Comparison of ENCODE assay signal across 21 cellular contexts in the genomic region with DNA sequence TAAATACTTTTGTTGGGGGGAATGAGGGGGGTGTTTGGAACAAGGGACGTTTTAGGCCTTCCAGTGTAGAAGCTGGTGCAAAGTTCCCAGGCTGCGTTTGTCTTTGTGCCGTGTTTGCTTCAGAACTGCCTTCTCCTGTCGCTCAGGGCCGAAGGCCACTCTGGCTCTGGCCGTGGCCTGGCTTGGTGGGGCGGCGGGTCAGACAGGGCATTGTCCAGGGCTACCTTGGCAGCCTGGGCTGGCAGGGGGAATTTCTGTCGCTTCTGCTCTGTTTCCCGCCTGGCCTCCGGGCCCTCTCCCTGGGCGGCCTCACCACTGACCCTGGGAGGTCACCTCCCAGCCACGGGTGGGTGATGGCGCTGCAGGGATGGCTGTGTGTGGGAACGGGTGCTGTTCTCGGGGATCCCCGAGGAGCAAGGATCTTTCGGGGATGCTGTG.
A peak's percentile ranks its signal among the peaks of the same experiment; 100 is the strongest.
DNase-seq lines count a peak whose midpoint lies in the region; ATAC-seq, FAIRE-seq and TF ChIP-seq lines count a peak whose summit lies in the region.
"Had no signal": no experiment of that assay in that cellular context is flagged by ENCODE, and none has a peak within 500 bp of the region (broad histone marks: within the 10 kb centered on the region; RNA-seq: fewer than 3 reads in every experiment).

No MANE protein-coding gene starts in this region.

- no peak overlapping the region for H3K9ac ChIP-seq in kidney (ENCODE audit: low read length in 2 of 2)
- no peak overlapping the region for H3K9ac ChIP-seq in neuronal stem cell (ENCODE audit: low read depth, low read length, poor library complexity)
- H3K9ac ChIP-seq: BLaER1 treated with 17β-estradiol and CSF1 and Interleukin-3, amounts not matched to agents 10 nM and 100 nM had no signal

- H3K4me3 ChIP-seq in right atrium auricular region (no peak overlapping the region), kidney (ENCODE audit: low read length in 2 of 2) (no peak overlapping the region), neuronal stem cell (ENCODE audit: low read length in 2 of 2) (no peak overlapping the region)
- H3K4me3 ChIP-seq: BLaER1 treated with 17β-estradiol and CSF1 and Interleukin-3, amounts not matched to agents 10 nM and 100 nM; K562; SK-N-MC had no signal

- no peak overlapping the region for H3K18ac ChIP-seq in neuronal stem cell (ENCODE audit: low read length)

- H3K27me3 ChIP-seq in right atrium auricular region (no peaks in the 10 kb centered on the region), neuronal stem cell (ENCODE audit: control insufficient read depth in 3 of 3, insufficient read depth in 3 of 3, low read depth in 1 of 3, low read length in 3 of 3) (no peaks in the 10 kb centered on the region)

- no peak for FAIRE-seq in kidney (lab: Jason Lieb, UNC)
- FAIRE-seq: HTR-8/SVneo, K562 had no signal

- H3K4me1 Mint-ChIP-seq in activated T-helper 17 cell treated with anti-CD3 and anti-CD28 coated beads, Interleukin-2, amount 50 U/mL, for 72 hours = no peaks in the 10 kb centered on the region

- no peak overlapping the region for H3K4me3 Mint-ChIP-seq in activated T-helper 17 cell treated with anti-CD3 and anti-CD28 coated beads, Interleukin-2, amount 50 U/mL, for 72 hours

- DNase-seq in Right ventricle myocardium inferior (ENCODE audit: missing footprints) (peak; percentile 17), right atrium auricular region (ENCODE audit: low spot score) (no peak), kidney (peak; percentile 60), neuronal stem cell (ENCODE audit: low spot score) (no peak), superior temporal gyrus (ENCODE audit: extremely low spot score) (no peak)
- no peak for DNase-seq in central memory CD4-positive, alpha-beta T cell
- DNase-seq: EL; NCI-H146; NCI-H2107; NCI-H345; NCI-H526 treated with DMSO at 0.1 percent for 48 hours; NK-92 treated with Interleukin-12 subunit alpha and Interleukin-12 subunit beta, amount 100 ng/mL, for 24 hours; PC-3 had no signal

- H3K27ac ChIP-seq in right atrium auricular region = no peak overlapping the region
- H3K27ac ChIP-seq in kidney (ENCODE audit: low read depth in 2 of 2, low read length in 2 of 2) = no peak overlapping the region
- H3K27ac ChIP-seq in neuronal stem cell (replicated peaks; ENCODE audit: low read length) = no peak overlapping the region
- H3K27ac ChIP-seq: 22Rv1; BLaER1 treated with 17β-estradiol and CSF1 and Interleukin-3, amounts not matched to agents 10 nM and 100 nM; SK-N-MC had no signal

- H4K91ac ChIP-seq in neuronal stem cell (ENCODE audit: low read depth, low read length, poor library complexity) = no peak overlapping the region

- H4K8ac ChIP-seq in neuronal stem cell (ENCODE audit: low read depth, low read length) = no peak overlapping the region

- H3K27ac Mint-ChIP-seq in activated T-helper 17 cell treated with anti-CD3 and anti-CD28 coated beads, Interleukin-2, amount 50 U/mL, for 72 hours = no peak overlapping the region

- no peaks in the 10 kb centered on the region for H3K9me3 Mint-ChIP-seq in activated T-helper 17 cell treated with anti-CD3 and anti-CD28 coated beads, Interleukin-2, amount 50 U/mL, for 72 hours

- ATAC-seq in Right ventricle myocardium inferior = no peak
- no peak for ATAC-seq in HG03159 (IDR thresholded peaks at IDR 0.05; ENCODE audit: unreplicated experiment)
- no peak for ATAC-seq in activated T-helper 17 cell treated with anti-CD3 and anti-CD28 coated beads, Interleukin-2, amount 50 U/mL, for 72 hours (replicated peaks)
- ATAC-seq: HCT116, K562, PC-3 had no signal

- no peak overlapping the region for H3K23ac ChIP-seq in neuronal stem cell (ENCODE audit: low read depth, low read length, poor library complexity)

- H3K9me3 ChIP-seq in right atrium auricular region (no peaks in the 10 kb centered on the region), kidney (ENCODE audit: control insufficient read depth in 1 of 2, low read length in 2 of 2) (no peaks in the 10 kb centered on the region), neuronal stem cell (replicated peaks in 1 of 2; ENCODE audit: control insufficient read depth in 2 of 2, insufficient read depth in 1 of 2, low read depth in 1 of 2, low read length in 2 of 2) (no peaks in the 10 kb centered on the region)
- H3K9me3 ChIP-seq: BLaER1 treated with 17β-estradiol and CSF1 and Interleukin-3, amounts not matched to agents 10 nM and 100 nM had no signal

- no peak overlapping the region for H2BK12ac ChIP-seq in neuronal stem cell (ENCODE audit: low read length)

- H3K27me3 Mint-ChIP-seq in activated T-helper 17 cell treated with anti-CD3 and anti-CD28 coated beads, Interleukin-2, amount 50 U/mL, for 72 hours = no peaks in the 10 kb centered on the region

- no peak overlapping the region for H2AK5ac ChIP-seq in neuronal stem cell (ENCODE audit: low read depth, low read length)

- H3K36me3 Mint-ChIP-seq in activated T-helper 17 cell treated with anti-CD3 and anti-CD28 coated beads, Interleukin-2, amount 50 U/mL, for 72 hours (ENCODE audit: low read depth) = no peaks in the 10 kb centered on the region

- no peak overlapping the region for H2BK120ac ChIP-seq in neuronal stem cell (ENCODE audit: low read depth, low read length)

- H3K4me2 ChIP-seq in neuronal stem cell (ENCODE audit: insufficient read depth, low read length, poor library complexity, severe bottlenecking) = no peak overlapping the region
- H3K4me2 ChIP-seq: BLaER1 treated with 17β-estradiol and CSF1 and Interleukin-3, amounts not matched to agents 10 nM and 100 nM had no signal

- TF ChIP-seq CTCF in right atrium auricular region (IDR thresholded peaks at IDR 0.05) (no peak), kidney (IDR thresholded peaks at IDR 0.05; ENCODE audit: borderline replicate concordance, extremely low read depth, insufficient read depth) (no peak)

- intact Hi-C loops in Right ventricle myocardium inferior (cut with DNase I) (no loop called here), kidney (cut with DNase I) (no loop called here)

- peak overlapping the region; percentile 53 for H2BK5ac ChIP-seq in neuronal stem cell (ENCODE audit: low read length)

- WGBS in neuronal stem cell (ENCODE audit: extremely low coverage in 2 of 2, insufficient read length in 2 of 2, insufficient replicate concordance in 1 of 2), 2 donors = no CpG with 5 or more reads among the region's 18 CpGs

- no peaks in the 10 kb centered on the region for H3K36me3 ChIP-seq in right atrium auricular region
- H3K36me3 ChIP-seq in kidney (ENCODE audit: control insufficient read depth in 1 of 2, insufficient read depth in 2 of 2, low read length in 2 of 2) = no peaks in the 10 kb centered on the region
- no peaks in the 10 kb centered on the region for H3K36me3 ChIP-seq in neuronal stem cell (replicated peaks in 1 of 2; ENCODE audit: control insufficient read depth in 2 of 2, insufficient read depth in 2 of 2, low read length in 2 of 2)
- H3K36me3 ChIP-seq: BLaER1 treated with 17β-estradiol and CSF1 and Interleukin-3, amounts not matched to agents 10 nM and 100 nM had no signal

- no peak overlapping the region for H2BK15ac ChIP-seq in neuronal stem cell (ENCODE audit: low read length)

- no peak overlapping the region for H3K4ac ChIP-seq in neuronal stem cell (ENCODE audit: low read length)

- H3K4me1 ChIP-seq in right atrium auricular region = no peaks in the 10 kb centered on the region
- H3K4me1 ChIP-seq in kidney (ENCODE audit: control insufficient read depth in 1 of 2, insufficient read depth in 1 of 2, low read depth in 1 of 2, low read length in 2 of 2) = peaks cover 5 to 6% of the 10 kb centered on the region in 2 donors
- H3K4me1 ChIP-seq in neuronal stem cell (ENCODE audit: control insufficient read depth in 2 of 2, insufficient read depth in 1 of 2, low read depth in 1 of 2, low read length in 2 of 2) = peaks cover 3 to 14% of the 10 kb centered on the region in 2 donors

- no peak overlapping the region for H3K14ac ChIP-seq in neuronal stem cell (ENCODE audit: low read length)

- no peak overlapping the region for H2AFZ ChIP-seq in neuronal stem cell (ENCODE audit: low read length)

- no peaks in the 10 kb centered on the region for H3K79me1 ChIP-seq in neuronal stem cell (ENCODE audit: low read depth, low read length)

Comparison
In these comparisons a context has a peak if more than half of its experiments do, and no peak if none do; other contexts are left out.
1. DNase-seq: peak in Right ventricle myocardium inferior (single experiment) and kidney (single experiment); none in right atrium auricular region (single experiment), neuronal stem cell (single experiment), superior temporal gyrus (single experiment) and central memory CD4-positive, alpha-beta T cell (single experiment).